ENCODE assay signal across 8 cellular contexts in the genomic region with DNA sequence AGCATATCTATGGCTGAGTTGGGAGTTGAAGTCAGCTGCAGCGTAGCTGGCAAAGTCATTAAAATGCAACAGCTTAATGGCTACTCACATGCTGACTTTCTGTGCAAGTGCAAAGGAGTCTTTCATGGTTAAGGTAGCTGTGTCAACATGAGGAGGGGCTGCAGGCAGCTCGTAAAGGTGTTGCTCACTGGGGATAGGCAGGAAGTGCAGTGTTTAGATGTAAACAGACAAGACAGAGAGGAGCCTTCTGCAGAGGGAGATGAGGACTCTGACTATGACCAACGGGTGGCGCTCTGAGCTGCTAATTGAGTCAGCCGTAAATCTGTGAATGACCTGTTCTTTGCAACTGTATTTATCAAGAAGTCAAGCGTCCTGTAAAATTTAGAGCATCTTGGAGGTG. TPM values are rescaled to one million over a fixed set of nuclear protein-coding genes. Genes with fewer than 3 reads are reported as not detected.
DNase-seq lines count a peak whose midpoint lies in the region; ATAC-seq and TF ChIP-seq lines count a peak whose summit lies in the region.

No MANE protein-coding gene starts in this region.

- H3K4me3 Mint-ChIP-seq in mesothelial cell of epicardium = no peak overlapping the region

- no peak overlapping the region for H3K14ac ChIP-seq in mesenchymal stem cell (ENCODE audit: low read length in 2 of 2)

- peak overlapping the region; percentile 60 for H4K8ac ChIP-seq in mesenchymal stem cell (ENCODE audit: low read length)

- peaks cover 2% of the 10 kb centered on the region for H3K36me3 Mint-ChIP-seq in mesothelial cell of epicardium

- ATAC-seq in HG03442 (IDR thresholded peaks at IDR 0.05; ENCODE audit: unreplicated experiment) (peak; percentile 52), left cardiac atrium (no peak)

- intact Hi-C loops in left cardiac atrium (cut with DNase I) = no loop called here

- H2BK12ac ChIP-seq in mesenchymal stem cell (ENCODE audit: low read length in 2 of 2) = peak overlapping the region in 1 of 2 experiments; percentile 49

- H3K27me3 ChIP-seq in WERI-Rb-1 (ENCODE audit: insufficient read depth, low read depth, severe bottlenecking) (no peaks in the 10 kb centered on the region), mesenchymal stem cell (ENCODE audit: control insufficient read depth in 1 of 2, insufficient read depth in 1 of 2, low read length in 2 of 2) (no peaks in the 10 kb centered on the region)

- H3K4me3 ChIP-seq in WERI-Rb-1 (ENCODE audit: low read depth, low read length) (no peak overlapping the region), mesenchymal stem cell (ENCODE audit: insufficient read depth in 1 of 2, low read depth in 1 of 2, low read length in 2 of 2) (no peak overlapping the region)

- H2BK120ac ChIP-seq in mesenchymal stem cell (ENCODE audit: low read depth, low read length) = no peak overlapping the region

- in situ Hi-C loops in G401 (cut with HindIII; ENCODE audit: low sequenced_read_pairs) = no loop called here

- TF ChIP-seq CTCF in WERI-Rb-1 (IDR thresholded peaks at IDR 0.05; ENCODE audit: low read depth, low read length) (peak; percentile 92), mesothelial cell of epicardium (IDR thresholded peaks at IDR 0.05; ENCODE audit: unreplicated experiment) (no peak)

- no peak overlapping the region for H3K4me2 ChIP-seq in mesenchymal stem cell (ENCODE audit: low read length, poor library complexity, severe bottlenecking)

- H3K23ac ChIP-seq in mesenchymal stem cell (ENCODE audit: low read length in 2 of 2) = no peak overlapping the region

- peaks cover 8% of the 10 kb centered on the region for H3K9me3 Mint-ChIP-seq in mesothelial cell of epicardium

- H3K4me1 ChIP-seq in mesenchymal stem cell (ENCODE audit: control insufficient read depth, insufficient read depth, low read depth, low read length) = peaks cover 5% of the 10 kb centered on the region

- H3K9me3 ChIP-seq in WERI-Rb-1 (ENCODE audit: severe bottlenecking) (no peaks in the 10 kb centered on the region), mesenchymal stem cell (ENCODE audit: control insufficient read depth, low read length) (no peaks in the 10 kb centered on the region)

- H2BK5ac ChIP-seq in mesenchymal stem cell (ENCODE audit: low read depth, low read length, poor library complexity, severe bottlenecking) = no peak overlapping the region

- H3K9ac ChIP-seq in mesenchymal stem cell (ENCODE audit: low read length) = no peak overlapping the region

- H3K27ac ChIP-seq in WERI-Rb-1 (no peak overlapping the region), mesenchymal stem cell (ENCODE audit: low read length, poor library complexity, severe bottlenecking) (no peak overlapping the region)

- H3K4ac ChIP-seq in mesenchymal stem cell (ENCODE audit: low read depth in 1 of 2, low read length in 2 of 2) = no peak overlapping the region

- H3K27ac Mint-ChIP-seq in mesothelial cell of epicardium = no peak overlapping the region

- no peaks in the 10 kb centered on the region for H3K79me1 ChIP-seq in mesenchymal stem cell (replicated peaks; ENCODE audit: low read length, poor library complexity, severe bottlenecking)

- H2AK5ac ChIP-seq in mesenchymal stem cell (ENCODE audit: low read length, severe bottlenecking) = peak overlapping the region; percentile 5

- WGBS in mesenchymal stem cell = 53% methylated on average over 2 of the region's 6 CpGs

- H3K4me1 Mint-ChIP-seq in mesothelial cell of epicardium = peaks cover 38% of the 10 kb centered on the region

- H2AFZ ChIP-seq in mesenchymal stem cell (ENCODE audit: low read depth, low read length) = no peak overlapping the region

- H3K27me3 Mint-ChIP-seq in mesothelial cell of epicardium (ENCODE audit: low read depth) = no peaks in the 10 kb centered on the region

- H2BK15ac ChIP-seq in mesenchymal stem cell (ENCODE audit: low read depth, poor library complexity, severe bottlenecking) = no peak overlapping the region

- H3K18ac ChIP-seq in mesenchymal stem cell (ENCODE audit: low read depth in 1 of 2, low read length in 2 of 2) = no peak overlapping the region

- H3K36me3 ChIP-seq in WERI-Rb-1 = no peaks in the 10 kb centered on the region
- H3K36me3 ChIP-seq in mesenchymal stem cell (ENCODE audit: control insufficient read depth in 1 of 2, insufficient read depth in 2 of 2, low read depth in 1 of 2, low read length in 2 of 2) = no peaks in the 10 kb centered on the region

- DNase-seq in G401 (ENCODE audit: low spot score) = peak; percentile 24
- peak; percentile 80 for DNase-seq in WERI-Rb-1
- peak; percentile 46 for DNase-seq in mesenchymal stem cell
- DNase-seq in SIG-M5 (lab: John Stamatoyannopoulos, UW) = no peak
- no peak for DNase-seq in mesothelial cell of epicardium (ENCODE audit: low spot score in 2 of 2, unreplicated experiment in 2 of 2)
- DNase-seq in GOT3 (lab: John Stamatoyannopoulos, UW) = no peak
- DNase-seq in left cardiac atrium = no peak

- H4K91ac ChIP-seq in mesenchymal stem cell (ENCODE audit: low read length) = peak overlapping the region; percentile 48

RNA-seq across cellular contexts. Expression of a gene that starts 22.3 kb away (rescaled TPM):
- 0.80 and 3.2 TPM in 2 replicates for total RNA-seq in G401 (2014; rRNA removed; shearing (Covaris generic))
- 8.7 TPM for polyA plus RNA-seq in mesenchymal stem cell (2013, experiment 1 of 2)
- 8.5 TPM for polyA plus RNA-seq in mesenchymal stem cell (2013, experiment 2 of 2)
- total RNA-seq in mesothelial cell of epicardium (0.72 to 0.96 TPM (median 0.80 TPM) in 3 replicates), left cardiac atrium (100 to 1,000 TPM; 106 to 145 TPM)

Comparison
In these comparisons a context has a peak if more than half of its experiments do, and no peak if none do; other contexts are left out.
1. DNase-seq: peak in G401 (single experiment), WERI-Rb-1 (single experiment) and mesenchymal stem cell (single experiment); none in SIG-M5 (single experiment), mesothelial cell of epicardium (0 of 2), GOT3 (single experiment) and left cardiac atrium (single experiment).
2. RNA of a gene that starts 22.3 kb away (total RNA-seq): 106 to 145 TPM in left cardiac atrium; 0.80 to 3.2 TPM in G401 and 0.72 to 0.96 TPM in mesothelial cell of epicardium; every median in the first group is over 10 times any median in the second.